Comparison of ENCODE assay signal across 1 cellular context in genomic region chr15:61794881-61795280, GRCh38.
TF ChIP-seq lines count a peak whose summit lies in the region.

No MANE protein-coding gene starts in this region.

TF ChIP-seq in GM23338, 12 proteins besides CTCF, POLR2A, EP300 and RAD21 (continued from another document):
- TF ChIP-seq, protein P1, sequence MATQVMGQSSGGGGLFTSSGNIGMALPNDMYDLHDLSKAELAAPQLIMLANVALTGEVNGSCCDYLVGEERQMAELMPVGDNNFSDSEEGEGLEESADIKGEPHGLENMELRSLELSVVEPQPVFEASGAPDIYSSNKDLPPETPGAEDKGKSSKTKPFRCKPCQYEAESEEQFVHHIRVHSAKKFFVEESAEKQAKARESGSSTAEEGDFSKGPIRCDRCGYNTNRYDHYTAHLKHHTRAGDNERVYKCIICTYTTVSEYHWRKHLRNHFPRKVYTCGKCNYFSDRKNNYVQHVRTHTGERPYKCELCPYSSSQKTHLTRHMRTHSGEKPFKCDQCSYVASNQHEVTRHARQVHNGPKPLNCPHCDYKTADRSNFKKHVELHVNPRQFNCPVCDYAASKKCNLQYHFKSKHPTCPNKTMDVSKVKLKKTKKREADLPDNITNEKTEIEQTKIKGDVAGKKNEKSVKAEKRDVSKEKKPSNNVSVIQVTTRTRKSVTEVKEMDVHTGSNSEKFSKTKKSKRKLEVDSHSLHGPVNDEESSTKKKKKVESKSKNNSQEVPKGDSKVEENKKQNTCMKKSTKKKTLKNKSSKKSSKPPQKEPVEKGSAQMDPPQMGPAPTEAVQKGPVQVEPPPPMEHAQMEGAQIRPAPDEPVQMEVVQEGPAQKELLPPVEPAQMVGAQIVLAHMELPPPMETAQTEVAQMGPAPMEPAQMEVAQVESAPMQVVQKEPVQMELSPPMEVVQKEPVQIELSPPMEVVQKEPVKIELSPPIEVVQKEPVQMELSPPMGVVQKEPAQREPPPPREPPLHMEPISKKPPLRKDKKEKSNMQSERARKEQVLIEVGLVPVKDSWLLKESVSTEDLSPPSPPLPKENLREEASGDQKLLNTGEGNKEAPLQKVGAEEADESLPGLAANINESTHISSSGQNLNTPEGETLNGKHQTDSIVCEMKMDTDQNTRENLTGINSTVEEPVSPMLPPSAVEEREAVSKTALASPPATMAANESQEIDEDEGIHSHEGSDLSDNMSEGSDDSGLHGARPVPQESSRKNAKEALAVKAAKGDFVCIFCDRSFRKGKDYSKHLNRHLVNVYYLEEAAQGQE (IDR thresholded peaks at IDR 0.05; ENCODE audit: unreplicated experiment), result no peak
- TF ChIP-seq ZNF331 (CRISPR knock-in tag; IDR thresholded peaks at IDR 0.05; ENCODE audit: low read depth) (no peak), POLR2AphosphoS5 (IDR thresholded peaks at IDR 0.05; ENCODE audit: low read depth) (no peak), ETS1 (IDR thresholded peaks at IDR 0.05) (no peak), STAT1 (IDR thresholded peaks at IDR 0.05; ENCODE audit: unreplicated experiment) (no peak), EZH2 (IDR thresholded peaks at IDR 0.05; ENCODE audit: low read depth, unreplicated experiment) (no peak), JUNB (IDR thresholded peaks at IDR 0.05; ENCODE audit: unreplicated experiment) (no peak), EZH2phosphoT487 (IDR thresholded peaks at IDR 0.05; ENCODE audit: unreplicated experiment) (no peak), NANOG (IDR thresholded peaks at IDR 0.05; ENCODE audit: borderline replicate concordance) (no peak), CREB1 (CRISPR knock-in tag; IDR thresholded peaks at IDR 0.05; ENCODE audit: low read depth) (no peak)
- TF ChIP-seq, protein P2, sequence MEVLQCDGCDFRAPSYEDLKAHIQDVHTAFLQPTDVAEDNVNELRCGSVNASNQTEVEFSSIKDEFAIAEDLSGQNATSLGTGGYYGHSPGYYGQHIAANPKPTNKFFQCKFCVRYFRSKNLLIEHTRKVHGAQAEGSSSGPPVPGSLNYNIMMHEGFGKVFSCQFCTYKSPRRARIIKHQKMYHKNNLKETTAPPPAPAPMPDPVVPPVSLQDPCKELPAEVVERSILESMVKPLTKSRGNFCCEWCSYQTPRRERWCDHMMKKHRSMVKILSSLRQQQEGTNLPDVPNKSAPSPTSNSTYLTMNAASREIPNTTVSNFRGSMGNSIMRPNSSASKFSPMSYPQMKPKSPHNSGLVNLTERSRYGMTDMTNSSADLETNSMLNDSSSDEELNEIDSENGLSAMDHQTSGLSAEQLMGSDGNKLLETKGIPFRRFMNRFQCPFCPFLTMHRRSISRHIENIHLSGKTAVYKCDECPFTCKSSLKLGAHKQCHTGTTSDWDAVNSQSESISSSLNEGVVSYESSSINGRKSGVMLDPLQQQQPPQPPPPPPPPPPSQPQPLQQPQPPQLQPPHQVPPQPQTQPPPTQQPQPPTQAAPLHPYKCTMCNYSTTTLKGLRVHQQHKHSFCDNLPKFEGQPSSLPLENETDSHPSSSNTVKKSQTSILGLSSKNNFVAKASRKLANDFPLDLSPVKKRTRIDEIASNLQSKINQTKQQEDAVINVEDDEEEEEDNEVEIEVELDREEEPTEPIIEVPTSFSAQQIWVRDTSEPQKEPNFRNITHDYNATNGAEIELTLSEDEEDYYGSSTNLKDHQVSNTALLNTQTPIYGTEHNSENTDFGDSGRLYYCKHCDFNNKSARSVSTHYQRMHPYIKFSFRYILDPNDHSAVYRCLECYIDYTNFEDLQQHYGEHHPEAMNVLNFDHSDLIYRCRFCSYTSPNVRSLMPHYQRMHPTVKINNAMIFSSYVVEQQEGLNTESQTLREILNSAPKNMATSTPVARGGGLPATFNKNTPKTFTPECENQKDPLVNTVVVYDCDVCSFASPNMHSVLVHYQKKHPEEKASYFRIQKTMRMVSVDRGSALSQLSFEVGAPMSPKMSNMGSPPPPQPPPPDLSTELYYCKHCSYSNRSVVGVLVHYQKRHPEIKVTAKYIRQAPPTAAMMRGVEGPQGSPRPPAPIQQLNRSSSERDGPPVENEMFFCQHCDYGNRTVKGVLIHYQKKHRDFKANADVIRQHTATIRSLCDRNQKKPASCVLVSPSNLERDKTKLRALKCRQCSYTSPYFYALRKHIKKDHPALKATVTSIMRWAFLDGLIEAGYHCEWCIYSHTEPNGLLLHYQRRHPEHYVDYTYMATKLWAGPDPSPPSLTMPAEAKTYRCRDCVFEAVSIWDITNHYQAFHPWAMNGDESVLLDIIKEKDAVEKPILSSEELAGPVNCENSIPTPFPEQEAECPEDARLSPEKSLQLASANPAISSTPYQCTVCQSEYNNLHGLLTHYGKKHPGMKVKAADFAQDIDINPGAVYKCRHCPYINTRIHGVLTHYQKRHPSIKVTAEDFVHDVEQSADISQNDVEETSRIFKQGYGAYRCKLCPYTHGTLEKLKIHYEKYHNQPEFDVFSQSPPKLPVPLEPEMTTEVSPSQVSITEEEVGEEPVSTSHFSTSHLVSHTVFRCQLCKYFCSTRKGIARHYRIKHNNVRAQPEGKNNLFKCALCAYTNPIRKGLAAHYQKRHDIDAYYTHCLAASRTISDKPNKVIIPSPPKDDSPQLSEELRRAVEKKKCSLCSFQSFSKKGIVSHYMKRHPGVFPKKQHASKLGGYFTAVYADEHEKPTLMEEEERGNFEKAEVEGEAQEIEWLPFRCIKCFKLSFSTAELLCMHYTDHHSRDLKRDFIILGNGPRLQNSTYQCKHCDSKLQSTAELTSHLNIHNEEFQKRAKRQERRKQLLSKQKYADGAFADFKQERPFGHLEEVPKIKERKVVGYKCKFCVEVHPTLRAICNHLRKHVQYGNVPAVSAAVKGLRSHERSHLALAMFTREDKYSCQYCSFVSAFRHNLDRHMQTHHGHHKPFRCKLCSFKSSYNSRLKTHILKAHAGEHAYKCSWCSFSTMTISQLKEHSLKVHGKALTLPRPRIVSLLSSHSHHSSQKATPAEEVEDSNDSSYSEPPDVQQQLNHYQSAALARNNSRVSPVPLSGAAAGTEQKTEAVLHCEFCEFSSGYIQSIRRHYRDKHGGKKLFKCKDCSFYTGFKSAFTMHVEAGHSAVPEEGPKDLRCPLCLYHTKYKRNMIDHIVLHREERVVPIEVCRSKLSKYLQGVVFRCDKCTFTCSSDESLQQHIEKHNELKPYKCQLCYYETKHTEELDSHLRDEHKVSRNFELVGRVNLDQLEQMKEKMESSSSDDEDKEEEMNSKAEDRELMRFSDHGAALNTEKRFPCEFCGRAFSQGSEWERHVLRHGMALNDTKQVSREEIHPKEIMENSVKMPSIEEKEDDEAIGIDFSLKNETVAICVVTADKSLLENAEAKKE (CRISPR knock-in tag; IDR thresholded peaks at IDR 0.05), result no peak
